ENCODE assay signal across 28 cellular contexts in genomic region chr5:80554646-80555045, GRCh38. TPM values are rescaled to one million over a fixed set of nuclear protein-coding genes. Genes with fewer than 3 reads are reported as not detected.
"Had no signal": no experiment of that assay in that cellular context is flagged by ENCODE, and none has a peak within 500 bp of the region (broad histone marks: within the 10 kb centered on the region; RNA-seq: fewer than 3 reads in every experiment).

No MANE protein-coding gene starts in this region.

- H3K4me3 ChIP-seq: esophagus muscularis mucosa, gastrocnemius medialis, heart right ventricle, lung, ovary, right atrium auricular region, sigmoid colon, skin epidermis, testis, tibial nerve, upper lobe of right lung, vagina had no signal

- DNase-seq: effector memory CD4-positive, alpha-beta T cell; gastrocnemius medialis; heart right ventricle; hypothalamus; left colon; left ventricle myocardium superior; mesenchymal stem cell; naive B cell; ovary; sigmoid colon; stimulated activated CD4-positive, alpha-beta T cell treated with anti-CD3 and anti-CD28 coated beads, Interleukin-2, amount 100 ng/mL, for 24 hours; stimulated activated CD4-positive, alpha-beta T cell treated with anti-CD3 and anti-CD28 coated beads, Interleukin-4, amount 100 ng/mL, for 4 hours; stimulated activated naive B cell treated with anti-CD40 and anti-IgM and Interleukin-4, amounts not matched to agents 10 μg/mL and 1 μg/mL and 100 μg/mL, for 72 hours; stimulated activated naive CD8-positive, alpha-beta T cell treated with anti-CD3 and anti-CD28 coated beads, Interleukin-15, amount 100 ng/mL, for 72 hours; testis; upper lobe of right lung had no signal

- H3K27me3 ChIP-seq: ovary, right atrium auricular region, sigmoid colon, testis, vagina had no signal

- H3K9me3 ChIP-seq: esophagus muscularis mucosa, gastrocnemius medialis, heart right ventricle, neutrophil, ovary, right atrium auricular region, sigmoid colon, testis, tibial nerve, upper lobe of right lung, vagina had no signal

- H3K4me1 Mint-ChIP-seq: naive B cell; nephron; stimulated activated naive B cell treated with anti-CD40 and anti-IgM and Interleukin-4, amounts not matched to agents 10 μg/mL and 1 μg/mL and 100 μg/mL, for 72 hours; stimulated activated naive CD8-positive, alpha-beta T cell treated with anti-CD3 and anti-CD28 coated beads, Interleukin-15, amount 100 ng/mL, for 72 hours had no signal

- H3K4me1 ChIP-seq: esophagus muscularis mucosa, gastrocnemius medialis, heart right ventricle, right atrium auricular region, sigmoid colon, testis, tibial nerve, upper lobe of right lung, vagina had no signal

- H3K9me3 Mint-ChIP-seq: nephron; stimulated activated naive CD8-positive, alpha-beta T cell treated with anti-CD3 and anti-CD28 coated beads, Interleukin-15, amount 100 ng/mL, for 72 hours had no signal

- H3K4me3 Mint-ChIP-seq: naive B cell; nephron; stimulated activated naive B cell treated with anti-CD40 and anti-IgM and Interleukin-4, amounts not matched to agents 10 μg/mL and 1 μg/mL and 100 μg/mL, for 72 hours; stimulated activated naive CD8-positive, alpha-beta T cell treated with anti-CD3 and anti-CD28 coated beads, Interleukin-15, amount 100 ng/mL, for 72 hours had no signal

- H3K27ac ChIP-seq: epithelial cell of prostate, esophagus muscularis mucosa, gastrocnemius medialis, heart right ventricle, neutrophil, ovary, right atrium auricular region, sigmoid colon, skin epidermis, testis, tibial nerve, upper lobe of right lung, vagina had no signal

- H3K36me3 ChIP-seq: esophagus muscularis mucosa, gastrocnemius medialis, heart right ventricle, neutrophil, ovary, right atrium auricular region, sigmoid colon, tibial nerve, upper lobe of right lung, vagina had no signal

- H3K27ac Mint-ChIP-seq: nephron; stimulated activated naive B cell treated with anti-CD40 and anti-IgM and Interleukin-4, amounts not matched to agents 10 μg/mL and 1 μg/mL and 100 μg/mL, for 72 hours; stimulated activated naive CD8-positive, alpha-beta T cell treated with anti-CD3 and anti-CD28 coated beads, Interleukin-15, amount 100 ng/mL, for 72 hours had no signal

- H3K36me3 Mint-ChIP-seq: naive B cell; stimulated activated naive B cell treated with anti-CD40 and anti-IgM and Interleukin-4, amounts not matched to agents 10 μg/mL and 1 μg/mL and 100 μg/mL, for 72 hours had no signal

- ATAC-seq: gastrocnemius medialis; heart right ventricle; left colon; left ventricle myocardium superior; stimulated activated naive B cell treated with anti-CD40 and anti-IgM and Interleukin-4, amounts not matched to agents 10 μg/mL and 1 μg/mL and 100 μg/mL, for 72 hours; stimulated activated naive CD8-positive, alpha-beta T cell treated with anti-CD3 and anti-CD28 coated beads, Interleukin-15, amount 100 ng/mL, for 72 hours; upper lobe of right lung had no signal

RNA-seq across cellular contexts. Expression of gene ANKRD34B, which starts 15.4 kb away (rescaled TPM):
- total RNA-seq: fibroblast of villous mesenchyme, gastrocnemius medialis, left colon, left ventricle myocardium superior, posterior vena cava, right atrium auricular region, sigmoid colon, subcutaneous adipose tissue, tibial nerve, vagina had no signal
- polyA plus RNA-seq: heart right ventricle, ovary had no signal
